1 cellular context compared by ENCODE assay signal in genomic region chr14:95523051-95523817, GRCh38.
TF ChIP-seq lines count a peak whose summit lies in the region.

No MANE protein-coding gene starts in this region.

TF ChIP-seq in SK-N-SH, 30 proteins besides CTCF, POLR2A, EP300 and RAD21 (continued from another document):
- TF ChIP-seq, protein P1, sequence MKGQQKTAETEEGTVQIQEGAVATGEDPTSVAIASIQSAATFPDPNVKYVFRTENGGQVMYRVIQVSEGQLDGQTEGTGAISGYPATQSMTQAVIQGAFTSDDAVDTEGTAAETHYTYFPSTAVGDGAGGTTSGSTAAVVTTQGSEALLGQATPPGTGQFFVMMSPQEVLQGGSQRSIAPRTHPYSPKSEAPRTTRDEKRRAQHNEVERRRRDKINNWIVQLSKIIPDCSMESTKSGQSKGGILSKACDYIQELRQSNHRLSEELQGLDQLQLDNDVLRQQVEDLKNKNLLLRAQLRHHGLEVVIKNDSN (IDR thresholded peaks at IDR 0.05; ENCODE audit: borderline replicate concordance, low read depth), result no peak
- TF ChIP-seq, protein P2, sequence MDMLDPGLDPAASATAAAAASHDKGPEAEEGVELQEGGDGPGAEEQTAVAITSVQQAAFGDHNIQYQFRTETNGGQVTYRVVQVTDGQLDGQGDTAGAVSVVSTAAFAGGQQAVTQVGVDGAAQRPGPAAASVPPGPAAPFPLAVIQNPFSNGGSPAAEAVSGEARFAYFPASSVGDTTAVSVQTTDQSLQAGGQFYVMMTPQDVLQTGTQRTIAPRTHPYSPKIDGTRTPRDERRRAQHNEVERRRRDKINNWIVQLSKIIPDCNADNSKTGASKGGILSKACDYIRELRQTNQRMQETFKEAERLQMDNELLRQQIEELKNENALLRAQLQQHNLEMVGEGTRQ (IDR thresholded peaks at IDR 0.05; ENCODE audit: borderline replicate concordance, low read depth, low read length), result no peak
- TF ChIP-seq EZH2phosphoT487 (IDR thresholded peaks at IDR 0.05; ENCODE audit: borderline replicate concordance, low read depth) (no peak), REST (IDR thresholded peaks at IDR 0.05; ENCODE audit: low read depth, low read length) (no peak)
